ENCODE assay signal across 8 cellular contexts in genomic region chr10:71218046-71218832, GRCh38. TPM values are rescaled to one million over a fixed set of nuclear protein-coding genes. Genes with fewer than 3 reads are reported as not detected.
DNase-seq lines count a peak whose midpoint lies in the region; ATAC-seq lines count a peak whose summit lies in the region.

No MANE protein-coding gene starts in this region.

- no peak overlapping the region for H3K27ac ChIP-seq in CD4-positive, alpha-beta memory T cell (ENCODE audit: low read depth, low read length)

- H3K4me1 ChIP-seq in CD4-positive, alpha-beta memory T cell (ENCODE audit: insufficient read depth, low read length): peaks cover 7% of the 10 kb centered on the region

- CTCF ChIA-PET in CD4-positive, alpha-beta memory T cell (lab: Charles Lee; ENCODE audit: partially characterized antibody): no interaction called here

- H3K4me1 Mint-ChIP-seq in CD4-positive, alpha-beta memory T cell: peaks cover 2 to 13% (median 6%) of the 10 kb centered on the region in 4 donors

- peaks cover 28 to 49% of the 10 kb centered on the region in 2 donors for H3K27me3 Mint-ChIP-seq in CD4-positive, alpha-beta memory T cell

- POLR2A ChIA-PET in CD4-positive, alpha-beta memory T cell (lab: Charles Lee; ENCODE audit: partially characterized antibody): no interaction called here

- DNase-seq in CD4-positive, alpha-beta memory T cell: no peak
- DNase-seq in NCI-H748 (lab: John Stamatoyannopoulos, UW; ENCODE audit: unreplicated experiment) (peak; percentile 62), occipital lobe (lab: John Stamatoyannopoulos, UW) (peak; percentile 65), SW 1271 (lab: John Stamatoyannopoulos, UW) (no peak), GM19238 (ENCODE audit: insufficient read length, low spot score) (no peak), NCI-H2081 (lab: John Stamatoyannopoulos, UW) (no peak)

- no peaks in the 10 kb centered on the region for H3K36me3 ChIP-seq in CD4-positive, alpha-beta memory T cell (ENCODE audit: insufficient read depth, low read length)

- H3K27ac Mint-ChIP-seq in CD4-positive, alpha-beta memory T cell: no peak overlapping the region

- H3K27me3 ChIP-seq in CD4-positive, alpha-beta memory T cell (ENCODE audit: insufficient read depth, low read length): peaks cover 7% of the 10 kb centered on the region

- no peaks in the 10 kb centered on the region for H3K36me3 Mint-ChIP-seq in CD4-positive, alpha-beta memory T cell

- intact Hi-C loops in CD4-positive, alpha-beta memory T cell (cut with micrococcal nuclease): no loop called here

- no peaks in the 10 kb centered on the region for H3K9me3 Mint-ChIP-seq in CD4-positive, alpha-beta memory T cell

- no peaks in the 10 kb centered on the region for H3K9me3 ChIP-seq in CD4-positive, alpha-beta memory T cell (ENCODE audit: control insufficient read depth in 1 of 2, low read length in 2 of 2)

- H3K4me3 Mint-ChIP-seq in CD4-positive, alpha-beta memory T cell: peak overlapping the region in 7 of 8 donors; percentile 39 to 61 (median 49)

- no peak overlapping the region for H3K4me3 ChIP-seq in CD4-positive, alpha-beta memory T cell (ENCODE audit: low read length in 2 of 2)

- peak; percentile 69 for ATAC-seq in esophagus mucosa
- ATAC-seq in HG03342 (IDR thresholded peaks at IDR 0.05; ENCODE audit: unreplicated experiment): no peak

RNA-seq across cellular contexts. Expression of gene UNC5B, which starts 5.9 kb away (rescaled TPM):
- total RNA-seq in CD4-positive, alpha-beta memory T cell: not detected
- not detected for polyA plus RNA-seq in CD4-positive, alpha-beta memory T cell
- total RNA-seq in esophagus mucosa (37.0 TPM), occipital lobe (3.9 TPM)

Comparison
In these comparisons a context has a peak if more than half of its experiments do, and no peak if none do; other contexts are left out.
1. DNase-seq: peak in NCI-H748 (single experiment) and occipital lobe (single experiment); none in CD4-positive, alpha-beta memory T cell (0 of 5), SW 1271 (0 of 2), GM19238 (single experiment) and NCI-H2081 (0 of 2).